In genomic region chr9:127927457-127928231, GRCh38 we compare ENCODE assay signal across 8 cellular contexts. TPM values are rescaled to one million over a fixed set of nuclear protein-coding genes. Genes with fewer than 3 reads are reported as not detected.
DNase-seq lines count a peak whose midpoint lies in the region; ATAC-seq and TF ChIP-seq lines count a peak whose summit lies in the region.

No MANE protein-coding gene starts in this region.

- TF ChIP-seq CTCF in GM23338 (conservative IDR thresholded peaks at IDR 0.05; ENCODE audit: low read depth in 2 of 2), result no peak
- no peak for TF ChIP-seq CTCF in MCF 10A (IDR thresholded peaks at IDR 0.05; ENCODE audit: unreplicated experiment)

- DNase-seq in GM23338 (ENCODE audit: low spot score) (peak; percentile 97), T-helper 2 cell (peak; percentile 38 to 81 (median 59)), MCF 10A (ENCODE audit: unreplicated experiment) (peak; percentile 67), naive B cell (peak; percentile 45), Kasumi-1 (lab: John Stamatoyannopoulos, UW) (no peak), globus pallidus (ENCODE audit: low spot score) (no peak)

- H3K27me3 Mint-ChIP-seq in GM23338 (ENCODE audit: insufficient read depth, low read depth, poor library complexity) (peaks cover 26% of the 10 kb centered on the region), MCF 10A (ENCODE audit: insufficient read depth, unreplicated experiment) (no peaks in the 10 kb centered on the region), naive B cell (peaks cover 4 to 42% (median 8%) of the 10 kb centered on the region in 3 donors)

- H3K36me3 ChIP-seq in GM23338 (ENCODE audit: insufficient read depth) (no peaks in the 10 kb centered on the region), urinary bladder (ENCODE audit: insufficient read depth) (no peaks in the 10 kb centered on the region)

- H3F3A ChIP-seq in GM23338 (replicated peaks; ENCODE audit: low read depth), result peaks cover 19% of the 10 kb centered on the region

- H3K4me1 ChIP-seq in GM23338 (ENCODE audit: insufficient read depth) (peaks cover 27% of the 10 kb centered on the region), urinary bladder (ENCODE audit: insufficient read depth) (no peaks in the 10 kb centered on the region)

- H3K4me2 ChIP-seq in GM23338, result peak overlapping the region; percentile 95

- H3K4me3 ChIP-seq in GM23338, result peak overlapping the region; percentile 94
- H3K4me3 ChIP-seq in urinary bladder (ENCODE audit: low read depth, low read length), result peak overlapping the region; percentile 8

- H3K27ac Mint-ChIP-seq in GM23338, result peak overlapping the region; percentile 94; the same call in 1 of the 2 replicates
- H3K27ac Mint-ChIP-seq in MCF 10A (ENCODE audit: low read depth, unreplicated experiment), result no peak overlapping the region
- peak overlapping the region in 1 of 6 donors; percentile 41 for H3K27ac Mint-ChIP-seq in naive B cell

- no peaks in the 10 kb centered on the region for H3K9me2 ChIP-seq in GM23338 (ENCODE audit: insufficient read depth)

- H3K79me2 ChIP-seq in GM23338 (replicated peaks; ENCODE audit: insufficient read depth), result no peaks in the 10 kb centered on the region

- peaks cover 11% of the 10 kb centered on the region for H3K27me3 ChIP-seq in GM23338 (ENCODE audit: insufficient read depth)

- CTCF ChIA-PET in MCF 10A (lab: Yijun Ruan, JAX), result interaction anchor here (1.0 kb wide), 1 partner anchor 143 kb away, joined by 6 read pairs; no protein-coding TSS in a partner anchor

- H3K27ac ChIP-seq in GM23338 (ENCODE audit: low read depth), result no peak overlapping the region
- H3K27ac ChIP-seq in urinary bladder (ENCODE audit: low read depth), result no peak overlapping the region

- intact Hi-C loops in MCF 10A (cut with micrococcal nuclease), result loop anchor here (10.0 kb wide), 1 partner anchor 713 kb away; no protein-coding TSS in a partner anchor

- peaks cover 5% of the 10 kb centered on the region; the same call in 1 of the 2 replicates for H4K20me1 ChIP-seq in GM23338 (replicated peaks; ENCODE audit: insufficient read depth)

- peak; percentile 48 for ATAC-seq in GM23338
- ATAC-seq in naive B cell (ENCODE audit: low read depth in 2 of 2), result peak; percentile 40
- ATAC-seq in HG03565 (IDR thresholded peaks at IDR 0.05; ENCODE audit: unreplicated experiment), result no peak

- POLR2A ChIA-PET in MCF 10A (lab: Yijun Ruan, JAX), result interaction anchor here (0.6 to 0.7 kb wide), 2 partner anchors 13 to 128 kb away, joined by 3 read pairs; no protein-coding TSS in a partner anchor

- H2AFZ ChIP-seq in GM23338, result peak overlapping the region; percentile 81

- no peaks in the 10 kb centered on the region for H3K9me3 Mint-ChIP-seq in GM23338
- H3K9me3 Mint-ChIP-seq in MCF 10A (ENCODE audit: unreplicated experiment), result no peaks in the 10 kb centered on the region
- no peaks in the 10 kb centered on the region for H3K9me3 Mint-ChIP-seq in naive B cell

- H3K36me3 Mint-ChIP-seq in GM23338 (ENCODE audit: low read depth) (peaks cover 13% of the 10 kb centered on the region), MCF 10A (ENCODE audit: insufficient read depth, unreplicated experiment) (no peaks in the 10 kb centered on the region), naive B cell (no peaks in the 10 kb centered on the region)

- WGBS in urinary bladder, result 7% methylated on average over 48 of the region's 48 CpGs

- no TSS peak for BruUV-seq in MCF 10A (replicated peaks; lab: Mats Ljungman, UMichigan)

- H3K4me3 Mint-ChIP-seq in GM23338 (peak overlapping the region; percentile 91), MCF 10A (ENCODE audit: unreplicated experiment) (peak overlapping the region; percentile 65), naive B cell (peak overlapping the region; percentile 61 to 88 (median 70))

- H3K4me1 Mint-ChIP-seq in GM23338 (peaks cover 28% of the 10 kb centered on the region), MCF 10A (ENCODE audit: insufficient read depth, unreplicated experiment) (peaks cover 13% of the 10 kb centered on the region), naive B cell (peaks cover 8 to 25% (median 17%) of the 10 kb centered on the region in 3 donors)

TF ChIP-seq in GM23338, 12 proteins besides CTCF, POLR2A, EP300 and RAD21:
- no peak for TF ChIP-seq ZNF114 (CRISPR knock-in tag; IDR thresholded peaks at IDR 0.05)
- TF ChIP-seq STAT1 (IDR thresholded peaks at IDR 0.05; ENCODE audit: unreplicated experiment), result no peak
- TF ChIP-seq POLR2AphosphoS5 (IDR thresholded peaks at IDR 0.05; ENCODE audit: low read depth), result peak; percentile 70; the same call in 1 of the 2 replicates
- TF ChIP-seq CREB1 (CRISPR knock-in tag; IDR thresholded peaks at IDR 0.05; ENCODE audit: low read depth), result no peak

RNA-seq across cellular contexts. Expression of gene PIP5KL1, which starts 2.9 kb away (rescaled TPM):
- total RNA-seq in GM23338 (2014; rRNA removed; shearing (Covaris generic)), result 7.5 and 13.4 TPM in 2 replicates
- polyA plus RNA-seq in GM23338 (2016; fragmentation: Nextera tagmentation; extraction: Ambion mirVana) (19.5 and 25.1 TPM in 2 replicates), naive B cell (ENCODE audit: low read depth in 6 of 6) (1 to 10 TPM in 1 of 6 donors, under 1 TPM in 1, not detected in 4; 0.73 to 1.0 TPM), urinary bladder (1.4 TPM)
- total RNA-seq in MCF 10A (2022) (4.0 and 5.7 TPM in 2 replicates), urinary bladder (0.48 TPM)

RNA-seq across cellular contexts. Expression of gene DPM2, which starts 10.0 kb away (rescaled TPM):
- 29.0 and 36.6 TPM in 2 replicates for total RNA-seq in GM23338 (2014; rRNA removed; shearing (Covaris generic))
- polyA plus RNA-seq in GM23338 (2016; fragmentation: Nextera tagmentation; extraction: Ambion mirVana) (92.2 and 92.4 TPM in 2 replicates), naive B cell (ENCODE audit: low read depth in 6 of 6) (10 to 100 TPM; 46.3 to 78.7 (median 54.2) TPM), urinary bladder (32.1 TPM)
- total RNA-seq in MCF 10A (2022) (41.5 and 41.8 TPM in 2 replicates), urinary bladder (7.5 TPM)

RNA-seq across cellular contexts. Expression of gene ST6GALNAC4, which starts 10.8 kb away (rescaled TPM):
- total RNA-seq in GM23338 (2014; rRNA removed; shearing (Covaris generic)), result 35.3 and 39.1 TPM in 2 replicates
- polyA plus RNA-seq in GM23338 (2016; fragmentation: Nextera tagmentation; extraction: Ambion mirVana) (7.9 and 8.1 TPM in 2 replicates), naive B cell (ENCODE audit: low read depth in 6 of 6) (10 to 100 TPM; 19.7 to 36.6 (median 25.0) TPM), urinary bladder (35.1 TPM)
- total RNA-seq in MCF 10A (2022) (36.3 and 39.5 TPM in 2 replicates), urinary bladder (6.8 TPM)

RNA-seq across cellular contexts. Expression of gene ST6GALNAC6, which starts 28.2 kb away (rescaled TPM):
- 39.2 and 46.3 TPM in 2 replicates for total RNA-seq in GM23338 (2014; rRNA removed; shearing (Covaris generic))
- polyA plus RNA-seq in GM23338 (2016; fragmentation: Nextera tagmentation; extraction: Ambion mirVana) (20.7 and 21.5 TPM in 2 replicates), naive B cell (ENCODE audit: low read depth in 6 of 6) (10 to 100 TPM; 17.2 to 27.8 (median 19.8) TPM), urinary bladder (105 TPM)
- total RNA-seq in MCF 10A (2022) (16.5 and 17.6 TPM in 2 replicates), urinary bladder (17.7 TPM)

RNA-seq across cellular contexts. Expression of gene AK1, which starts 50.2 kb away (rescaled TPM):
- total RNA-seq in GM23338 (2014; rRNA removed; shearing (Covaris generic)), result 6.7 and 16.2 TPM in 2 replicates
- polyA plus RNA-seq in GM23338 (2016; fragmentation: Nextera tagmentation; extraction: Ambion mirVana) (35.5 and 36.3 TPM in 2 replicates), naive B cell (ENCODE audit: low read depth in 6 of 6) (not detected), urinary bladder (57.2 TPM)
- total RNA-seq in MCF 10A (2022) (75.9 and 94.3 TPM in 2 replicates), urinary bladder (27.3 TPM)

Comparison
In these comparisons a context has a peak if more than half of its experiments do, and no peak if none do; other contexts are left out.
1. DNase-seq: peak in GM23338 (single experiment), T-helper 2 cell (5 of 5), MCF 10A (single experiment) and naive B cell (single experiment); none in Kasumi-1 (0 of 2) and globus pallidus (single experiment).
2. Peak in every context shown above with its lines, with median percentiles within 50 percentile points of each other: H3K4me3 Mint-ChIP-seq.